Comparison of ENCODE assay signal across 16 cellular contexts in genomic region chr1:92958203-92958970, GRCh38. TPM values are rescaled to one million over a fixed set of nuclear protein-coding genes. Genes with fewer than 3 reads are reported as not detected.
DNase-seq lines count a peak whose midpoint lies in the region; ATAC-seq, FAIRE-seq and TF ChIP-seq lines count a peak whose summit lies in the region.
"Had no signal": no experiment of that assay in that cellular context is flagged by ENCODE, and none has a peak within 500 bp of the region (broad histone marks: within the 10 kb centered on the region; RNA-seq: fewer than 3 reads in every experiment).

No MANE protein-coding gene starts in this region.

- no peaks in the 10 kb centered on the region for H4K20me1 ChIP-seq in SK-N-SH (ENCODE audit: insufficient read depth)

- no peak overlapping the region for H3K4me2 ChIP-seq in SK-N-SH

- CTCF ChIA-PET in CD4-positive, alpha-beta T cell (lab: Charles Lee), result interaction anchor here (1.1 to 10.4 kb wide), 4 partner anchors 35 to 127 kb away, joined by 3 to 105 read pairs (median 54); partner anchors contain the start of gene RPL5
- CTCF ChIA-PET in SK-N-SH (lab: Yijun Ruan, JAX), result interaction anchor here (1.1 to 10.4 kb wide), 6 partner anchors 10 to 126 kb away, joined by 3 to 163 read pairs (median 14); no protein-coding TSS in a partner anchor

- peak overlapping the region; percentile 76 for H3K27ac Mint-ChIP-seq in CD4-positive, alpha-beta T cell
- peak overlapping the region; percentile 38 for H3K27ac Mint-ChIP-seq in activated T-helper 2 cell treated with anti-CD3 and anti-CD28 coated beads, Interferon-gamma antibody, Interleukin-2, Interleukin-4, amounts not matched to agents 10 μg/mL and 5 μg/mL and 100 μg/mL, durations not matched to agents 14 hours and 24 hours and 36 hours
- peak overlapping the region in 9 of 10 donors; percentile 0 to 84 (median 41) for H3K27ac Mint-ChIP-seq in naive thymus-derived CD8-positive, alpha-beta T cell

- peak overlapping the region; percentile 79 for H3K4me3 Mint-ChIP-seq in CD4-positive, alpha-beta T cell
- H3K4me3 Mint-ChIP-seq in activated T-helper 2 cell treated with anti-CD3 and anti-CD28 coated beads, Interferon-gamma antibody, Interleukin-2, Interleukin-4, amounts not matched to agents 10 μg/mL and 5 μg/mL and 100 μg/mL, durations not matched to agents 14 hours and 24 hours and 36 hours (ENCODE audit: low read depth), result peak overlapping the region; percentile 9
- H3K4me3 Mint-ChIP-seq in naive thymus-derived CD8-positive, alpha-beta T cell, result peak overlapping the region in 9 of 10 donors; percentile 6 to 50 (median 34)

- no peak for ATAC-seq in CD4-positive, alpha-beta T cell (ENCODE audit: poor library complexity)
- ATAC-seq in naive thymus-derived CD8-positive, alpha-beta T cell, result no peak
- ATAC-seq in HG02852 (IDR thresholded peaks at IDR 0.05; ENCODE audit: unreplicated experiment) (no peak), HG02798 (IDR thresholded peaks at IDR 0.05; ENCODE audit: poor library complexity, unreplicated experiment) (no peak)
- ATAC-seq: gastrocnemius medialis had no signal

- H3K27me3 ChIP-seq in CD4-positive, alpha-beta T cell (ENCODE audit: control insufficient read depth, insufficient read depth, low read length), result no peaks in the 10 kb centered on the region
- H3K27me3 ChIP-seq in SK-N-SH (ENCODE audit: insufficient read depth), result no peaks in the 10 kb centered on the region
- H3K27me3 ChIP-seq: gastrocnemius medialis had no signal

- no peaks in the 10 kb centered on the region for H3F3A ChIP-seq in SK-N-SH (replicated peaks; ENCODE audit: insufficient read depth)

- POLR2A ChIA-PET in CD4-positive, alpha-beta T cell (lab: Charles Lee), result interaction anchor here (0.6 to 5.8 kb wide), 6 partner anchors 10 to 138 kb away, joined by 3 to 159 read pairs (median 4); no protein-coding TSS in a partner anchor
- POLR2A ChIA-PET in naive thymus-derived CD8-positive, alpha-beta T cell (lab: Charles Lee), result interaction anchor here (1.6 kb wide), 1 partner anchor 32 kb away, joined by 3 read pairs; no protein-coding TSS in a partner anchor
- POLR2A ChIA-PET in SK-N-SH (lab: Yijun Ruan, JAX), result interaction anchor here (1.1 kb wide), 1 partner anchor 40 kb away, joined by 3 read pairs; no protein-coding TSS in a partner anchor

- peaks cover 13% of the 10 kb centered on the region for H3K36me3 Mint-ChIP-seq in CD4-positive, alpha-beta T cell (ENCODE audit: low read depth)
- H3K36me3 Mint-ChIP-seq in activated T-helper 2 cell treated with anti-CD3 and anti-CD28 coated beads, Interferon-gamma antibody, Interleukin-2, Interleukin-4, amounts not matched to agents 10 μg/mL and 5 μg/mL and 100 μg/mL, durations not matched to agents 14 hours and 24 hours and 36 hours (ENCODE audit: low read depth), result peaks cover 30% of the 10 kb centered on the region
- no peaks in the 10 kb centered on the region for H3K36me3 Mint-ChIP-seq in naive thymus-derived CD8-positive, alpha-beta T cell

- no peak for TF ChIP-seq RAD21 in SK-N-SH (IDR thresholded peaks at IDR 0.05; ENCODE audit: low read length)

- FAIRE-seq in GM12892 (lab: Jason Lieb, UNC), result peak; percentile 71
- FAIRE-seq: astrocyte, H1 had no signal

- H3K27ac ChIP-seq in CD4-positive, alpha-beta T cell (ENCODE audit: low read depth, low read length), result no peak overlapping the region
- H3K27ac ChIP-seq in SK-N-SH (ENCODE audit: low read depth in 2 of 2, low read length in 1 of 2), result no peak overlapping the region

- H3K4me3 ChIP-seq in SK-N-SH (ENCODE audit: low read depth in 2 of 2, low read length in 1 of 2), result no peak overlapping the region
- H3K4me3 ChIP-seq: gastrocnemius medialis had no signal

- H3K4me1 ChIP-seq in SK-N-SH (ENCODE audit: control insufficient read depth in 1 of 2, insufficient read depth in 2 of 2, low read depth in 1 of 2, low read length in 1 of 2), result peaks cover 8% of the 10 kb centered on the region in 2 experiments; a peak in 3 of 4 replicates

- DNase-seq in CD4-positive, alpha-beta T cell, result no peak
- DNase-seq in GM12892 (ENCODE audit: insufficient read length), result no peak
- no peak for DNase-seq in activated T-helper 2 cell treated with anti-CD3 and anti-CD28 coated beads, Interferon-gamma antibody, Interleukin-2, Interleukin-4, amounts not matched to agents 10 μg/mL and 5 μg/mL and 100 μg/mL, durations not matched to agents 14 hours and 24 hours and 36 hours (ENCODE audit: low spot score)
- DNase-seq in naive thymus-derived CD8-positive, alpha-beta T cell, result no peak
- DNase-seq in SK-N-SH, result no peak
- DNase-seq in stimulated activated naive CD4-positive, alpha-beta T cell (lab: John Stamatoyannopoulos, UW), result no peak
- DNase-seq: C1 segment of cervical spinal cord; gastrocnemius medialis; islet precursor cell; NCI-H2107; Right ventricle myocardium superior; stimulated activated CD4-positive, alpha-beta T cell treated with anti-CD3 and anti-CD28 coated beads, Interleukin-2, amount 100 ng/mL, for 24 hours had no signal

- peaks cover 59% of the 10 kb centered on the region for H3K4me1 Mint-ChIP-seq in CD4-positive, alpha-beta T cell (ENCODE audit: low read depth)
- peaks cover 50% of the 10 kb centered on the region for H3K4me1 Mint-ChIP-seq in activated T-helper 2 cell treated with anti-CD3 and anti-CD28 coated beads, Interferon-gamma antibody, Interleukin-2, Interleukin-4, amounts not matched to agents 10 μg/mL and 5 μg/mL and 100 μg/mL, durations not matched to agents 14 hours and 24 hours and 36 hours (ENCODE audit: low read depth)
- H3K4me1 Mint-ChIP-seq in naive thymus-derived CD8-positive, alpha-beta T cell, result peaks cover 28 to 61% (median 58%) of the 10 kb centered on the region in 4 donors

- H3K9ac ChIP-seq in SK-N-SH, result no peak overlapping the region

- no peaks in the 10 kb centered on the region for H3K27me3 Mint-ChIP-seq in CD4-positive, alpha-beta T cell
- H3K27me3 Mint-ChIP-seq in activated T-helper 2 cell treated with anti-CD3 and anti-CD28 coated beads, Interferon-gamma antibody, Interleukin-2, Interleukin-4, amounts not matched to agents 10 μg/mL and 5 μg/mL and 100 μg/mL, durations not matched to agents 14 hours and 24 hours and 36 hours (ENCODE audit: low read depth), result no peaks in the 10 kb centered on the region
- H3K27me3 Mint-ChIP-seq in naive thymus-derived CD8-positive, alpha-beta T cell, result no peaks in the 10 kb centered on the region

- no peaks in the 10 kb centered on the region for H3K9me2 ChIP-seq in SK-N-SH

- TF ChIP-seq EP300 in SK-N-SH (IDR thresholded peaks at IDR 0.05; ENCODE audit: borderline replicate concordance in 1 of 2, low read depth in 1 of 2, low read length in 1 of 2), result no peak

- intact Hi-C loops in CD4-positive, alpha-beta T cell (cut with DNase I, micrococcal nuclease), result loop anchor here in 1 of 2 experiments (5.0 kb wide), 2 partner anchors 34 to 889 kb away; no protein-coding TSS in a partner anchor
- intact Hi-C loops in activated T-helper 2 cell treated with anti-CD3 and anti-CD28 coated beads, Interferon-gamma antibody, Interleukin-2, Interleukin-4, amounts not matched to agents 10 μg/mL and 5 μg/mL and 100 μg/mL, durations not matched to agents 14 hours and 24 hours and 36 hours (cut with micrococcal nuclease), result no loop called here

- H3K9me3 Mint-ChIP-seq in CD4-positive, alpha-beta T cell, result no peaks in the 10 kb centered on the region
- no peaks in the 10 kb centered on the region for H3K9me3 Mint-ChIP-seq in activated T-helper 2 cell treated with anti-CD3 and anti-CD28 coated beads, Interferon-gamma antibody, Interleukin-2, Interleukin-4, amounts not matched to agents 10 μg/mL and 5 μg/mL and 100 μg/mL, durations not matched to agents 14 hours and 24 hours and 36 hours
- no peaks in the 10 kb centered on the region for H3K9me3 Mint-ChIP-seq in naive thymus-derived CD8-positive, alpha-beta T cell

- no peaks in the 10 kb centered on the region for H3K9me3 ChIP-seq in CD4-positive, alpha-beta T cell (ENCODE audit: control insufficient read depth, low read length)
- H3K9me3 ChIP-seq in SK-N-SH, result no peaks in the 10 kb centered on the region
- H3K9me3 ChIP-seq: gastrocnemius medialis had no signal

- H3K36me3 ChIP-seq in SK-N-SH (replicated peaks in 1 of 2; ENCODE audit: control insufficient read depth in 1 of 2, insufficient read depth in 2 of 2, low read length in 1 of 2), result no peaks in the 10 kb centered on the region
- H3K36me3 ChIP-seq: gastrocnemius medialis had no signal

- 96% methylated on average over 1 of the region's 1 CpG for whole genome bisulfite sequencing in SK-N-SH (ENCODE audit: low lambda C conversion rate)

- peaks cover 5% of the 10 kb centered on the region; the same call in 1 of the 2 replicates for H3K79me2 ChIP-seq in SK-N-SH (ENCODE audit: insufficient read depth)

- TF ChIP-seq POLR2A in GM12892 (IDR thresholded peaks at IDR 0.05; ENCODE audit: low read depth, low read length), result no peak

- TF ChIP-seq CTCF in CD4-positive, alpha-beta T cell (IDR thresholded peaks at IDR 0.05), result no peak
- TF ChIP-seq CTCF in SK-N-SH (IDR thresholded peaks at IDR 0.05), result no peak

- H2AFZ ChIP-seq in SK-N-SH (ENCODE audit: low read depth), result no peak overlapping the region

TF ChIP-seq in SK-N-SH, 30 proteins besides CTCF, POLR2A, EP300 and RAD21 (continues in another document):
- TF ChIP-seq YY1 (IDR thresholded peaks at IDR 0.05; ENCODE audit: low read depth) (no peak), FOSL2 (IDR thresholded peaks at IDR 0.05; ENCODE audit: borderline replicate concordance, low read depth) (no peak), USF1 (IDR thresholded peaks at IDR 0.05; ENCODE audit: borderline replicate concordance, low read depth) (no peak), EZH2phosphoT487 (IDR thresholded peaks at IDR 0.05; ENCODE audit: borderline replicate concordance, low read depth) (no peak), CHD2 (IDR thresholded peaks at IDR 0.05; ENCODE audit: low read length, partially characterized antibody) (no peak), RXRA (IDR thresholded peaks at IDR 0.05; ENCODE audit: borderline replicate concordance, low read depth) (no peak)

RNA-seq across cellular contexts. Expression of gene DIPK1A, which starts 2.9 kb away (rescaled TPM):
- total RNA-seq in CD4-positive, alpha-beta T cell, result 1 to 10 TPM; 7.0 to 7.3 TPM
- 6.1 TPM for polyA plus RNA-seq in GM12892 (2012; ENCODE audit: missing spikeins)
- total RNA-seq in activated T-helper 2 cell treated with anti-CD3 and anti-CD28 coated beads, Interferon-gamma antibody, Interleukin-2, Interleukin-4, amounts not matched to agents 10 μg/mL and 5 μg/mL and 100 μg/mL, durations not matched to agents 14 hours and 24 hours and 36 hours, result 22.9 and 23.0 TPM in 2 replicates
- total RNA-seq in naive thymus-derived CD8-positive, alpha-beta T cell, result 10 to 100 TPM; 12.0 to 14.8 TPM
- 10 to 100 TPM; 11.5 to 14.5 (median 14.1) TPM for polyA plus RNA-seq in naive thymus-derived CD8-positive, alpha-beta T cell
- 3.4 and 4.0 TPM in 2 replicates for polyA plus RNA-seq in SK-N-SH (2012; rRNA removed)
- polyA plus RNA-seq in SK-N-SH (2012; cell fraction: cytosol; rRNA removed), result 6.1 and 7.8 TPM in 2 replicates
- polyA plus RNA-seq in SK-N-SH (2012; cell fraction: nucleus; rRNA removed), result 1.0 and 1.9 TPM in 2 replicates

Comparison
In these comparisons a context has a peak if more than half of its experiments do, and no peak if none do; other contexts are left out.
1. H3K4me3 Mint-ChIP-seq: peak in every context shown above with its lines; median percentile 79 in CD4-positive, alpha-beta T cell; 34 in naive thymus-derived CD8-positive, alpha-beta T cell; 9 in activated T-helper 2 cell treated with anti-CD3 and anti-CD28 coated beads, Interferon-gamma antibody, Interleukin-2, Interleukin-4, amounts not matched to agents 10 μg/mL and 5 μg/mL and 100 μg/mL, durations not matched to agents 14 hours and 24 hours and 36 hours.